Comparison of ENCODE assay signal across 11 cellular contexts in genomic region chr2:73716518-73717250, GRCh38. TPM values are rescaled to one million over a fixed set of nuclear protein-coding genes. Genes with fewer than 3 reads are reported as not detected.
DNase-seq lines count a peak whose midpoint lies in the region; ATAC-seq, FAIRE-seq and TF ChIP-seq lines count a peak whose summit lies in the region.
"Had no signal": no experiment of that assay in that cellular context is flagged by ENCODE, and none has a peak within 500 bp of the region (broad histone marks: within the 10 kb centered on the region; RNA-seq: fewer than 3 reads in every experiment).

No MANE protein-coding gene starts in this region.

- H3K79me2 ChIP-seq in endothelial cell of umbilical vein (ENCODE audit: control insufficient read depth, insufficient read depth, low read length) = no peaks in the 10 kb centered on the region

- H2AFZ ChIP-seq in endothelial cell of umbilical vein (ENCODE audit: low read depth, low read length) = peak overlapping the region; percentile 73

- H3K27me3 Mint-ChIP-seq in naive thymus-derived CD4-positive, alpha-beta T cell = peaks cover 0 to 13% (median 3%) of the 10 kb centered on the region in 5 donors

- TF ChIP-seq POLR2A in endothelial cell of umbilical vein (IDR thresholded peaks at IDR 0.05; ENCODE audit: low read depth, low read length) = no peak

- no peaks in the 10 kb centered on the region for H3K4me1 ChIP-seq in endothelial cell of umbilical vein (ENCODE audit: control insufficient read depth, extremely low read depth, insufficient read depth, low read length)
- H3K4me1 ChIP-seq in naive thymus-derived CD4-positive, alpha-beta T cell (ENCODE audit: control insufficient read depth in 2 of 2, insufficient read depth in 2 of 2, low read length in 2 of 2) = no peaks in the 10 kb centered on the region
- H3K4me1 ChIP-seq: foreskin keratinocyte had no signal

- no peaks in the 10 kb centered on the region for H3K9me1 ChIP-seq in endothelial cell of umbilical vein (replicated peaks; ENCODE audit: control insufficient read depth, extremely low read depth, insufficient read depth, low read length)

- BruUV-seq in endothelial cell of umbilical vein (replicated peaks; lab: Mats Ljungman, UMichigan) = no TSS peak

- intact Hi-C loops in endothelial cell of umbilical vein (cut with micrococcal nuclease) = no loop called here
- intact Hi-C loops in naive thymus-derived CD4-positive, alpha-beta T cell (cut with micrococcal nuclease) = no loop called here

- H3K4me1 Mint-ChIP-seq in naive thymus-derived CD4-positive, alpha-beta T cell = no peaks in the 10 kb centered on the region

- H3K4me3 Mint-ChIP-seq in naive thymus-derived CD4-positive, alpha-beta T cell = no peak overlapping the region

- peak overlapping the region in 1 of 9 donors; percentile 14 for H3K27ac Mint-ChIP-seq in naive thymus-derived CD4-positive, alpha-beta T cell

- peaks cover 0 to 10% of the 10 kb centered on the region in 2 experiments for H3K27me3 ChIP-seq in endothelial cell of umbilical vein (ENCODE audit: control insufficient read depth in 2 of 2, insufficient read depth in 2 of 2, low read length in 2 of 2)
- H3K27me3 ChIP-seq in naive thymus-derived CD4-positive, alpha-beta T cell (ENCODE audit: control insufficient read depth in 2 of 2, insufficient read depth in 2 of 2, low read length in 2 of 2) = no peaks in the 10 kb centered on the region
- H3K27me3 ChIP-seq: foreskin keratinocyte had no signal

- CTCF ChIA-PET in endothelial cell of umbilical vein (lab: Charles Lee) = no interaction called here
- CTCF ChIA-PET in naive thymus-derived CD4-positive, alpha-beta T cell (lab: Charles Lee) = no interaction called here

- no peak overlapping the region for H3K4me3 ChIP-seq in endothelial cell of umbilical vein (replicated peaks in 1 of 3; ENCODE audit: insufficient read depth in 1 of 3, low read depth in 1 of 3, low read length in 3 of 3)
- H3K4me3 ChIP-seq in naive thymus-derived CD4-positive, alpha-beta T cell (ENCODE audit: low read length) = no peak overlapping the region

- DNase-seq in GF-D8 (lab: John Stamatoyannopoulos, UW) = peak; percentile 62
- DNase-seq in OCI-M1 (lab: John Stamatoyannopoulos, UW) = peak; percentile 87
- DNase-seq in endothelial cell of umbilical vein (ENCODE audit: low read depth, low spot score) = peak; percentile 80
- no peak for DNase-seq in naive thymus-derived CD4-positive, alpha-beta T cell
- no peak for DNase-seq in amniotic stem cell (lab: John Stamatoyannopoulos, UW)
- no peak for DNase-seq in NCI-H2081 (lab: John Stamatoyannopoulos, UW)
- no peak for DNase-seq in NCI-H510A (lab: John Stamatoyannopoulos, UW)
- DNase-seq: activated CD4-positive, CD25-positive, alpha-beta regulatory T cell treated with anti-CD3 and anti-CD28 coated beads, Interleukin-2, amount 50 U/mL, for 72 hours; DMS53 had no signal

- H4K20me1 ChIP-seq in endothelial cell of umbilical vein (replicated peaks; ENCODE audit: control insufficient read depth, extremely low read depth, insufficient read depth, low read length) = no peaks in the 10 kb centered on the region

- ATAC-seq in naive thymus-derived CD4-positive, alpha-beta T cell = peak; percentile 56
- ATAC-seq in GM21619 (IDR thresholded peaks at IDR 0.05; ENCODE audit: unreplicated experiment) = no peak
- ATAC-seq: foreskin keratinocyte had no signal

- no peak for TF ChIP-seq CTCF in endothelial cell of umbilical vein (IDR thresholded peaks at IDR 0.05; ENCODE audit: extremely low read depth in 1 of 2, insufficient read depth in 1 of 2, low read depth in 1 of 2, low read length in 2 of 2)

- H3K9me3 ChIP-seq in endothelial cell of umbilical vein (replicated peaks; ENCODE audit: control insufficient read depth, insufficient read depth, low read length) = no peaks in the 10 kb centered on the region
- no peaks in the 10 kb centered on the region for H3K9me3 ChIP-seq in naive thymus-derived CD4-positive, alpha-beta T cell (ENCODE audit: control insufficient read depth in 2 of 3, low read length in 3 of 3)

- dilution Hi-C loops in endothelial cell of umbilical vein (cut with MboI; ENCODE audit: extremely low pct_ligation_motif_present, low sequenced_read_pairs) = no loop called here

- POLR2A ChIA-PET in endothelial cell of umbilical vein (lab: Charles Lee) = no interaction called here
- POLR2A ChIA-PET in naive thymus-derived CD4-positive, alpha-beta T cell (lab: Charles Lee) = no interaction called here

- no peak overlapping the region for H3K9ac ChIP-seq in endothelial cell of umbilical vein (replicated peaks; ENCODE audit: extremely low read depth, insufficient read depth, low read length)

- no peak for FAIRE-seq in endothelial cell of umbilical vein (lab: Jason Lieb, UNC)

- no peaks in the 10 kb centered on the region for H3K36me3 ChIP-seq in endothelial cell of umbilical vein (ENCODE audit: control insufficient read depth in 2 of 2, extremely low read depth in 1 of 2, insufficient read depth in 2 of 2, low read length in 2 of 2)
- no peaks in the 10 kb centered on the region for H3K36me3 ChIP-seq in naive thymus-derived CD4-positive, alpha-beta T cell (ENCODE audit: control insufficient read depth in 2 of 3, insufficient read depth in 3 of 3, low read length in 3 of 3)

- no peak overlapping the region for H3K27ac ChIP-seq in endothelial cell of umbilical vein (ENCODE audit: insufficient read depth, low read depth, low read length)
- H3K27ac ChIP-seq in naive thymus-derived CD4-positive, alpha-beta T cell (ENCODE audit: low read depth, low read length) = no peak overlapping the region
- H3K27ac ChIP-seq: foreskin keratinocyte had no signal

- H3K4me2 ChIP-seq in endothelial cell of umbilical vein (ENCODE audit: insufficient read depth, low read length) = no peak overlapping the region

- H3K9me3 Mint-ChIP-seq in naive thymus-derived CD4-positive, alpha-beta T cell = peaks cover 3 to 28% (median 9%) of the 10 kb centered on the region in 11 donors

- H3K36me3 Mint-ChIP-seq in naive thymus-derived CD4-positive, alpha-beta T cell = peaks cover 0 to 12% (median 6%) of the 10 kb centered on the region in 5 donors

TF ChIP-seq in endothelial cell of umbilical vein, 7 proteins besides CTCF, POLR2A, EP300 and RAD21:
- TF ChIP-seq EZH2 (IDR thresholded peaks at IDR 0.05; ENCODE audit: borderline replicate concordance, low read depth, low read length, severe bottlenecking) (no peak), GATA2 (IDR thresholded peaks at IDR 0.05; ENCODE audit: insufficient read depth, insufficient read length, low read depth, low read length) (no peak), POLR2AphosphoS5 (IDR thresholded peaks at IDR 0.05; ENCODE audit: insufficient read depth, low read depth, low read length) (no peak), MYC (IDR thresholded peaks at IDR 0.05; ENCODE audit: low read depth, low read length) (no peak), MAX (IDR thresholded peaks at IDR 0.05; ENCODE audit: insufficient read depth, insufficient read length) (no peak), FOS (IDR thresholded peaks at IDR 0.05; ENCODE audit: borderline replicate concordance, insufficient read depth, low read length) (no peak), JUN (IDR thresholded peaks at IDR 0.05; ENCODE audit: borderline replicate concordance, insufficient read depth, insufficient read length, low read depth) (no peak)

RNA-seq across cellular contexts. Expression of gene TPRKB, which starts 20.5 kb away (rescaled TPM):
- 33.4 and 36.1 TPM in 2 replicates for total RNA-seq in endothelial cell of umbilical vein
- 18.6 and 27.1 TPM in 2 replicates for polyA plus RNA-seq in endothelial cell of umbilical vein
- 46.9 and 52.2 TPM in 2 replicates for polyA plus RNA-seq in endothelial cell of umbilical vein (2011; cell fraction: cytosol; rRNA removed)
- polyA plus RNA-seq in endothelial cell of umbilical vein (2011; cell fraction: nucleus; rRNA removed) = 15.2 and 21.0 TPM in 2 replicates
- 51.8 and 101 TPM in 2 replicates for polyA plus RNA-seq in endothelial cell of umbilical vein (2012)
- 5.1 and 5.5 TPM in 2 replicates for polyA minus RNA-seq in endothelial cell of umbilical vein
- polyA minus RNA-seq in endothelial cell of umbilical vein (2011; cell fraction: cytosol; rRNA and poly(A)+ RNA removed) = 7.1 TPM
- polyA minus RNA-seq in endothelial cell of umbilical vein (2011; cell fraction: nucleus; rRNA and poly(A)+ RNA removed) = 5.0 and 7.3 TPM in 2 replicates
- total RNA-seq in naive thymus-derived CD4-positive, alpha-beta T cell = 10 to 100 TPM; 16.5 to 34.6 (median 27.5) TPM
- 10 to 100 TPM; 62.0 to 87.9 TPM for polyA plus RNA-seq in naive thymus-derived CD4-positive, alpha-beta T cell

Comparison
In these comparisons a context has a peak if more than half of its experiments do, and no peak if none do; other contexts are left out.
1. DNase-seq: peak in GF-D8 (single experiment), OCI-M1 (single experiment) and endothelial cell of umbilical vein (single experiment); none in naive thymus-derived CD4-positive, alpha-beta T cell (0 of 9), amniotic stem cell (single experiment), NCI-H2081 (0 of 2) and NCI-H510A (single experiment).